ENCODE assay signal across 8 cellular contexts in genomic region chr22:45164217-45165123, GRCh38.
DNase-seq lines count a peak whose midpoint lies in the region; ATAC-seq and TF ChIP-seq lines count a peak whose summit lies in the region.

No MANE protein-coding gene starts in this region.

- H3K9me3 ChIP-seq in RWPE2 (ENCODE audit: severe bottlenecking) = no peaks in the 10 kb centered on the region
- H3K9me3 ChIP-seq in iPS-18a (ENCODE audit: control insufficient read depth, low read depth, low read length) = no peaks in the 10 kb centered on the region

- H3K4me3 ChIP-seq in RWPE2 (ENCODE audit: severe bottlenecking) = peak overlapping the region; percentile 78
- H3K4me3 ChIP-seq in iPS-18a (ENCODE audit: low read length) = peak overlapping the region; percentile 94
- H3K4me3 ChIP-seq in skin epidermis = peak overlapping the region; percentile 63 to 97 (median 89)

- H3K36me3 ChIP-seq in RWPE2 (ENCODE audit: low read depth) (peaks cover 50% of the 10 kb centered on the region), iPS-18a (ENCODE audit: control insufficient read depth, low read depth, low read length) (peaks cover 29% of the 10 kb centered on the region)

- TF ChIP-seq POLR2A in GM18505 (IDR thresholded peaks at IDR 0.05; ENCODE audit: borderline replicate concordance, extremely low read depth, insufficient read depth, insufficient read length) = no peak

- peaks cover 34% of the 10 kb centered on the region for H3K4me1 ChIP-seq in RWPE2 (ENCODE audit: insufficient read depth, poor library complexity, severe bottlenecking)
- H3K4me1 ChIP-seq in iPS-18a (ENCODE audit: control insufficient read depth, low read depth, low read length) = peaks cover 13% of the 10 kb centered on the region

- no peaks in the 10 kb centered on the region for H3K27me3 ChIP-seq in RWPE2 (ENCODE audit: insufficient read depth, poor library complexity, severe bottlenecking)
- no peaks in the 10 kb centered on the region for H3K27me3 ChIP-seq in iPS-18a (ENCODE audit: control insufficient read depth, insufficient read depth, low read length)

- ATAC-seq in GM18505 (IDR thresholded peaks at IDR 0.05; ENCODE audit: unreplicated experiment) (peak; percentile 28), HG02763 (IDR thresholded peaks at IDR 0.05; ENCODE audit: unreplicated experiment) (peak; percentile 27), RWPE2 (ENCODE audit: low read depth) (peak; percentile 31)

- no peak for TF ChIP-seq CTCF in RWPE2 (IDR thresholded peaks at IDR 0.05; ENCODE audit: poor library complexity, severe bottlenecking)

- DNase-seq in RWPE2 (ENCODE audit: low spot score) = no peak
- peak; percentile 44 for DNase-seq in astrocyte of the hippocampus (ENCODE audit: low read depth, low spot score)
- no peak for DNase-seq in CD1c-positive myeloid dendritic cell (ENCODE audit: extremely low spot score)
- no peak for DNase-seq in NCI-H774 (lab: John Stamatoyannopoulos, UW)

- H3K9ac ChIP-seq in iPS-18a (ENCODE audit: low read length) = peak overlapping the region; percentile 81

- H3K27ac ChIP-seq in RWPE2 (ENCODE audit: poor library complexity, severe bottlenecking) (peak overlapping the region; percentile 95), iPS-18a (ENCODE audit: low read length) (no peak overlapping the region), skin epidermis (peak overlapping the region; percentile 73 to 98 (median 95))
